Comparison of ENCODE assay signal across 29 cellular contexts in the genomic region with DNA sequence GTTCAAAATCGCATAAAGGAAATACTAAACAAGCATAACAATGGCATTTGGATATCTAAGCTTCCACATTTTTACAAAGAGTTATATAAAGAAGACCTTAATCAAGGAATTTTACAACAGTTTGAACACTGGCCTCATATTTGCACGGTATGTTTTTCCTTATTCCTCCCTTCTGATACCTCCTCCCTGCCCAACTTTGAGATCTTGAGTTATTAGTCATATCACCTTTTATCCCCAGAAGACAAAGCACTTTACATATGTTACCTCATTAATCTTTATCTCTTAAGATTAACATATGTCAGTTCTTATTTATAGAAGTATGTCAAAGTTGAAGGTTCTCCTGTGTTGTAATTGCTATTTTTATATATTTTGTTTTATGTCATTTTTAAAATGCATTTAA. TPM values are rescaled to one million over a fixed set of nuclear protein-coding genes. Genes with fewer than 3 reads are reported as not detected.
DNase-seq lines count a peak whose midpoint lies in the region; FAIRE-seq and TF ChIP-seq lines count a peak whose summit lies in the region.
"Had no signal": no experiment of that assay in that cellular context is flagged by ENCODE, and none has a peak within 500 bp of the region (broad histone marks: within the 10 kb centered on the region; RNA-seq: fewer than 3 reads in every experiment).

No MANE protein-coding gene starts in this region.

- 78 to 83% methylated on average over 2 of the region's 2 CpGs for WGBS in lower leg skin, 2 donors

- H3K9me3 Mint-ChIP-seq in astrocyte (ENCODE audit: unreplicated experiment): no peaks in the 10 kb centered on the region
- no peaks in the 10 kb centered on the region for H3K9me3 Mint-ChIP-seq in endothelial cell (ENCODE audit: unreplicated experiment)
- H3K9me3 Mint-ChIP-seq: activated naive CD4-positive, alpha-beta T cell treated with anti-CD3 and anti-CD28 coated beads, Interleukin-2, amount 10 ng/mL, durations not matched to agents 7 days and 5 days; CD4-positive, alpha-beta memory T cell; natural killer cell; stimulated activated naive CD8-positive, alpha-beta T cell treated with anti-CD3 and anti-CD28 coated beads, Interleukin-15, amount 100 ng/mL, for 72 hours had no signal

- H3K27ac ChIP-seq in Karpas-422 (ENCODE audit: low read length) (peak overlapping the region; percentile 95), astrocyte (ENCODE audit: low read depth, low read length) (no peak overlapping the region)
- H3K27ac ChIP-seq: colonic mucosa, esophagus muscularis mucosa, psoas muscle, SJSA1, vagina had no signal

- peaks cover 3% of the 10 kb centered on the region for H3K4me1 Mint-ChIP-seq in astrocyte (ENCODE audit: low read depth, unreplicated experiment)
- peaks cover 3% of the 10 kb centered on the region for H3K4me1 Mint-ChIP-seq in endothelial cell (ENCODE audit: unreplicated experiment)
- H3K4me1 Mint-ChIP-seq: activated naive CD4-positive, alpha-beta T cell treated with anti-CD3 and anti-CD28 coated beads, Interleukin-2, amount 10 ng/mL, durations not matched to agents 7 days and 5 days; CD4-positive, alpha-beta memory T cell; natural killer cell; stimulated activated naive CD8-positive, alpha-beta T cell treated with anti-CD3 and anti-CD28 coated beads, Interleukin-15, amount 100 ng/mL, for 72 hours had no signal

- H3K36me3 Mint-ChIP-seq in astrocyte (ENCODE audit: low read depth, unreplicated experiment) (peaks cover 9% of the 10 kb centered on the region), endothelial cell (ENCODE audit: low read depth, unreplicated experiment) (no peaks in the 10 kb centered on the region)
- H3K36me3 Mint-ChIP-seq: natural killer cell had no signal

- H3K27me3 ChIP-seq in Karpas-422 (ENCODE audit: low read length) (no peaks in the 10 kb centered on the region), astrocyte (ENCODE audit: insufficient read depth, low read length) (no peaks in the 10 kb centered on the region)
- H3K27me3 ChIP-seq: colonic mucosa, esophagus muscularis mucosa, SJSA1, vagina had no signal

- intact Hi-C loops in lower leg skin (cut with DNase I; ENCODE audit: low total_unique reads): no loop called here

- H3K36me3 ChIP-seq in Karpas-422 (ENCODE audit: insufficient read depth, low read length) (peaks cover 55% of the 10 kb centered on the region), astrocyte (ENCODE audit: insufficient read depth, low read length) (no peaks in the 10 kb centered on the region)
- H3K36me3 ChIP-seq: colonic mucosa had no signal

- H3K9me2 ChIP-seq in Karpas-422 (replicated peaks; ENCODE audit: insufficient read depth, low read length): no peaks in the 10 kb centered on the region

- peaks cover 43% of the 10 kb centered on the region for H3K79me2 ChIP-seq in Karpas-422 (ENCODE audit: low read length)
- H3K79me2 ChIP-seq in astrocyte (ENCODE audit: insufficient read depth, low read length): no peaks in the 10 kb centered on the region

- no peak for TF ChIP-seq POLR2A in lower leg skin (IDR thresholded peaks at IDR 0.05)

- no peaks in the 10 kb centered on the region for H3K27me3 Mint-ChIP-seq in astrocyte (ENCODE audit: low read depth, unreplicated experiment)
- peaks cover 1% of the 10 kb centered on the region for H3K27me3 Mint-ChIP-seq in endothelial cell (ENCODE audit: unreplicated experiment)
- H3K27me3 Mint-ChIP-seq: activated naive CD4-positive, alpha-beta T cell treated with anti-CD3 and anti-CD28 coated beads, Interleukin-2, amount 10 ng/mL, durations not matched to agents 7 days and 5 days; CD4-positive, alpha-beta memory T cell; stimulated activated naive CD8-positive, alpha-beta T cell treated with anti-CD3 and anti-CD28 coated beads, Interleukin-15, amount 100 ng/mL, for 72 hours had no signal

- H3K9me3 ChIP-seq in Karpas-422 (ENCODE audit: low read length): no peaks in the 10 kb centered on the region
- no peaks in the 10 kb centered on the region for H3K9me3 ChIP-seq in astrocyte (ENCODE audit: insufficient read depth, low read depth, low read length)
- H3K9me3 ChIP-seq: colonic mucosa, esophagus muscularis mucosa, psoas muscle, SJSA1, vagina had no signal

- TF ChIP-seq CTCF in astrocyte (IDR thresholded peaks at IDR 0.05; ENCODE audit: insufficient read depth, low read depth, low read length): no peak
- no peak for TF ChIP-seq CTCF in lower leg skin (IDR thresholded peaks at IDR 0.05)
- no peak for TF ChIP-seq CTCF in endothelial cell (IDR thresholded peaks at IDR 0.05; ENCODE audit: unreplicated experiment)

- H3K27ac Mint-ChIP-seq in astrocyte (ENCODE audit: unreplicated experiment) (no peak overlapping the region), endothelial cell (ENCODE audit: unreplicated experiment) (no peak overlapping the region)
- H3K27ac Mint-ChIP-seq: activated naive CD4-positive, alpha-beta T cell treated with anti-CD3 and anti-CD28 coated beads, Interleukin-2, amount 10 ng/mL, durations not matched to agents 7 days and 5 days; natural killer cell; stimulated activated naive CD8-positive, alpha-beta T cell treated with anti-CD3 and anti-CD28 coated beads, Interleukin-15, amount 100 ng/mL, for 72 hours had no signal

- H2AFZ ChIP-seq in Karpas-422 (ENCODE audit: low read length) (no peak overlapping the region), astrocyte (ENCODE audit: low read depth, low read length) (no peak overlapping the region)

- H4K20me1 ChIP-seq in Karpas-422 (ENCODE audit: insufficient read depth, low read depth, low read length) (no peaks in the 10 kb centered on the region), astrocyte (ENCODE audit: insufficient read depth, low read length) (no peaks in the 10 kb centered on the region)

- H3K4me3 ChIP-seq in Karpas-422 (ENCODE audit: low read length) (peak overlapping the region; percentile 58), astrocyte (ENCODE audit: insufficient read depth, low read depth, low read length) (no peak overlapping the region), lower leg skin (ENCODE audit: low read depth, poor library complexity, severe bottlenecking) (no peak overlapping the region)
- H3K4me3 ChIP-seq: colonic mucosa, esophagus muscularis mucosa, psoas muscle, SJSA1, vagina had no signal

- H3K9ac ChIP-seq in Karpas-422 (ENCODE audit: low read length) (peak overlapping the region; percentile 38), astrocyte (ENCODE audit: low read length) (no peak overlapping the region)

- H3K4me1 ChIP-seq in Karpas-422 (ENCODE audit: low read length) (peaks cover 87% of the 10 kb centered on the region), astrocyte (ENCODE audit: insufficient read depth, low read length) (no peaks in the 10 kb centered on the region)
- H3K4me1 ChIP-seq: colonic mucosa, esophagus muscularis mucosa, SJSA1 had no signal

- H3K4me3 Mint-ChIP-seq in astrocyte (ENCODE audit: unreplicated experiment) (no peak overlapping the region), endothelial cell (ENCODE audit: unreplicated experiment) (no peak overlapping the region)
- H3K4me3 Mint-ChIP-seq: activated naive CD4-positive, alpha-beta T cell treated with anti-CD3 and anti-CD28 coated beads, Interleukin-2, amount 10 ng/mL, durations not matched to agents 7 days and 5 days; CD4-positive, alpha-beta memory T cell; natural killer cell; stimulated activated naive CD8-positive, alpha-beta T cell treated with anti-CD3 and anti-CD28 coated beads, Interleukin-15, amount 100 ng/mL, for 72 hours had no signal

- DNase-seq in A172 (ENCODE audit: low spot score): peak; percentile 9
- peak; percentile 69 for DNase-seq in Karpas-422
- peak; percentile 1 for DNase-seq in astrocyte (ENCODE audit: low read depth)
- peak; percentile 11 for DNase-seq in iris pigment epithelial cell (ENCODE audit: low read depth)
- DNase-seq in lower leg skin (ENCODE audit: low spot score in 2 of 2): no peak
- DNase-seq in endothelial cell (ENCODE audit: low spot score): no peak
- DNase-seq in OCI-M2 (lab: John Stamatoyannopoulos, UW; ENCODE audit: unreplicated experiment): no peak
- no peak for DNase-seq in D341Med (ENCODE audit: low spot score)
- DNase-seq: activated CD4-positive, alpha-beta T cell treated with anti-CD3 and anti-CD28 coated beads, Interleukin-2, amount 50 U/mL, for 48 hours; activated naive CD4-positive, alpha-beta T cell treated with anti-CD3 and anti-CD28 coated beads, Interleukin-2, amount 10 ng/mL, durations not matched to agents 7 days and 5 days; amniotic stem cell; CD4-positive, alpha-beta memory T cell; colonic mucosa; effector memory CD4-positive, alpha-beta T cell; GDM1; HCEC 1CT; KG1; midbrain; natural killer cell; NCI-H146; NCI-H510A treated with DMSO at 0.1 percent for 48 hours; occipital lobe; psoas muscle; stimulated activated CD8-positive, alpha-beta memory T cell treated with anti-CD3 and anti-CD28 coated beads, Interleukin-4, amount 100 ng/mL, for 48 hours; stimulated activated naive CD8-positive, alpha-beta T cell treated with anti-CD3 and anti-CD28 coated beads, Interleukin-15, amount 100 ng/mL, for 72 hours had no signal

- no peak for FAIRE-seq in astrocyte (lab: Jason Lieb, UNC)
- FAIRE-seq: GM19239 had no signal

- peak overlapping the region; percentile 67 for H3K4me2 ChIP-seq in Karpas-422 (ENCODE audit: low read depth, low read length, poor library complexity, severe bottlenecking)
- no peak overlapping the region for H3K4me2 ChIP-seq in astrocyte (ENCODE audit: low read length)

RNA-seq across cellular contexts. Expression of a gene that starts 29.8 kb away (rescaled TPM):
- total RNA-seq in A172 (2014; rRNA removed; shearing (Covaris generic)): 22.4 and 23.9 TPM in 2 replicates
- total RNA-seq in Karpas-422 (2014; rRNA removed; shearing (Covaris generic); ENCODE audit: low replicate concordance): 18.5 and 23.4 TPM in 2 replicates
- total RNA-seq in astrocyte (20.4 and 21.4 TPM in 2 replicates), lower leg skin (1 to 10 TPM; 3.6 to 8.2 (median 6.4) TPM), endothelial cell (ENCODE audit: unreplicated experiment) (17.5 TPM)

RNA-seq across cellular contexts. Expression of a gene that starts 59.7 kb away (rescaled TPM):
- total RNA-seq in A172 (2014; rRNA removed; shearing (Covaris generic)): 0.81 and 2.1 TPM in 2 replicates
- 0.25 TPM in 1 of 2 replicates, not detected in the other for total RNA-seq in Karpas-422 (2014; rRNA removed; shearing (Covaris generic); ENCODE audit: low replicate concordance)
- total RNA-seq in astrocyte (0.24 and 0.48 TPM in 2 replicates), lower leg skin (1 to 10 TPM; 1.8 to 4.9 (median 2.9) TPM), endothelial cell (ENCODE audit: unreplicated experiment) (0.41 TPM)
- total RNA-seq: SJSA1 had no signal

Comparison
In these comparisons a context has a peak if more than half of its experiments do, and no peak if none do; other contexts are left out.
1. DNase-seq: peak in A172 (single experiment), Karpas-422 (single experiment), astrocyte (single experiment) and iris pigment epithelial cell (single experiment); none in lower leg skin (0 of 2), endothelial cell (single experiment), OCI-M2 (single experiment) and D341Med (single experiment).